ENCODE assay signal across 8 cellular contexts in genomic region chr2:210170442-210171303, GRCh38. TPM values are rescaled to one million over a fixed set of nuclear protein-coding genes. Genes with fewer than 3 reads are reported as not detected.
DNase-seq lines count a peak whose midpoint lies in the region; ATAC-seq and TF ChIP-seq lines count a peak whose summit lies in the region.

No MANE protein-coding gene starts in this region.

- intact Hi-C loops in activated CD4-positive, alpha-beta T cell treated with anti-CD3 and anti-CD28 coated beads, Interleukin-2, amount 10 ng/mL, durations not matched to agents 24 days and 14 days (cut with micrococcal nuclease), result loop anchor here (1.0 to 2.0 kb wide), 3 partner anchors 168 to 1904 kb away; partner anchors contain the start of genes LANCL1, PIKFYVE and RPE
- intact Hi-C loops in colonic mucosa (cut with DNase I), result loop anchor here (10.0 kb wide), 1 partner anchor 166 kb away; the partner anchor contains the start of gene RPE

- no peaks in the 10 kb centered on the region for H3K9me3 ChIP-seq in colonic mucosa

- POLR2A ChIA-PET in BJ (lab: Charles Lee), result no interaction called here

- H3K36me3 Mint-ChIP-seq in activated CD4-positive, alpha-beta T cell treated with anti-CD3 and anti-CD28 coated beads, Interleukin-2, amount 10 ng/mL, durations not matched to agents 24 days and 14 days (ENCODE audit: low read depth), result peaks cover 4% of the 10 kb centered on the region

- peak overlapping the region; percentile 99 for H3K27ac Mint-ChIP-seq in activated CD4-positive, alpha-beta T cell treated with anti-CD3 and anti-CD28 coated beads, Interleukin-2, amount 10 ng/mL, durations not matched to agents 24 days and 14 days

- H3K9ac ChIP-seq in colonic mucosa (ENCODE audit: low read depth in 2 of 2, low read length in 2 of 2), result peak overlapping the region; percentile 89 to 92

- no peak for TF ChIP-seq CTCF in BJ (IDR thresholded peaks at IDR 0.05; ENCODE audit: insufficient read depth, low read depth, low read length)
- no peak for TF ChIP-seq CTCF in colonic mucosa (IDR thresholded peaks at IDR 0.05)

- H3K27ac ChIP-seq in colonic mucosa (peak overlapping the region; percentile 99), layer of hippocampus (ENCODE audit: low read depth, low read length) (peak overlapping the region; percentile 100)

- peaks cover 21% of the 10 kb centered on the region for H3K27me3 Mint-ChIP-seq in activated CD4-positive, alpha-beta T cell treated with anti-CD3 and anti-CD28 coated beads, Interleukin-2, amount 10 ng/mL, durations not matched to agents 24 days and 14 days

- ATAC-seq in GM19324 (IDR thresholded peaks at IDR 0.05; ENCODE audit: low FRiP score, unreplicated experiment), result peak; percentile 72
- ATAC-seq in HG03460 (IDR thresholded peaks at IDR 0.05; ENCODE audit: unreplicated experiment), result peak; percentile 70

- CTCF ChIA-PET in BJ (lab: Yijun Ruan, JAX), result no interaction called here

- no peaks in the 10 kb centered on the region for H3K36me3 ChIP-seq in BJ (ENCODE audit: control insufficient read depth, insufficient read depth, low read length)
- H3K36me3 ChIP-seq in colonic mucosa, result no peaks in the 10 kb centered on the region

- H3K4me1 Mint-ChIP-seq in activated CD4-positive, alpha-beta T cell treated with anti-CD3 and anti-CD28 coated beads, Interleukin-2, amount 10 ng/mL, durations not matched to agents 24 days and 14 days, result peaks cover 25% of the 10 kb centered on the region

- H3K27me3 ChIP-seq in BJ (ENCODE audit: control insufficient read depth, insufficient read depth, low read length) (no peaks in the 10 kb centered on the region), colonic mucosa (no peaks in the 10 kb centered on the region), layer of hippocampus (ENCODE audit: control insufficient read depth, insufficient read depth, low read length) (no peaks in the 10 kb centered on the region)

- DNase-seq in BJ (ENCODE audit: low read depth) (peak; percentile 71), NCI-H524 treated with DMSO at 0.1 percent for 48 hours (lab: John Stamatoyannopoulos, UW) (peak; percentile 54), colonic mucosa (peak; percentile 98)
- DNase-seq in activated CD4-positive, alpha-beta T cell treated with anti-CD3 and anti-CD28 coated beads, Interleukin-2, amount 10 ng/mL, durations not matched to agents 24 days and 14 days, result peak; percentile 99
- peak; percentile 95 to 97 (median 96) for DNase-seq in stimulated activated CD4-positive, alpha-beta T cell treated with anti-CD3 and anti-CD28 coated beads, Interleukin-1b, Interleukin-23, amount 100 ng/mL, for 24 hours (ENCODE audit: low read depth in 4 of 4, low spot score in 1 of 4)

- H3K4me3 Mint-ChIP-seq in activated CD4-positive, alpha-beta T cell treated with anti-CD3 and anti-CD28 coated beads, Interleukin-2, amount 10 ng/mL, durations not matched to agents 24 days and 14 days, result peak overlapping the region; percentile 98

- H3K4me3 ChIP-seq in BJ (ENCODE audit: low read depth, low read length) (peak overlapping the region; percentile 98), colonic mucosa (peak overlapping the region; percentile 79)

- peaks cover 5% of the 10 kb centered on the region for H3K4me1 ChIP-seq in colonic mucosa

- no peaks in the 10 kb centered on the region for H3K9me3 Mint-ChIP-seq in activated CD4-positive, alpha-beta T cell treated with anti-CD3 and anti-CD28 coated beads, Interleukin-2, amount 10 ng/mL, durations not matched to agents 24 days and 14 days

RNA-seq across cellular contexts. Expression of gene KANSL1L, which starts 0.5 kb away (rescaled TPM):
- polyA plus RNA-seq in BJ (2011; rRNA removed), result 2.8 and 3.9 TPM in 2 replicates
- polyA minus RNA-seq in BJ (2011; rRNA and poly(A)+ RNA removed), result 3.5 and 5.0 TPM in 2 replicates
- 4.6 and 5.0 TPM in 2 replicates for total RNA-seq in activated CD4-positive, alpha-beta T cell treated with anti-CD3 and anti-CD28 coated beads, Interleukin-2, amount 10 ng/mL, durations not matched to agents 24 days and 14 days
- 1 to 10 TPM; 5.9 to 7.7 TPM for total RNA-seq in colonic mucosa

RNA-seq across cellular contexts. Expression of gene ACADL, which starts 54.6 kb away (rescaled TPM):
- polyA plus RNA-seq in BJ (2011; rRNA removed), result not detected in 2 replicates
- not detected in 2 replicates for polyA minus RNA-seq in BJ (2011; rRNA and poly(A)+ RNA removed)
- not detected in 2 replicates for total RNA-seq in activated CD4-positive, alpha-beta T cell treated with anti-CD3 and anti-CD28 coated beads, Interleukin-2, amount 10 ng/mL, durations not matched to agents 24 days and 14 days
- under 1 TPM in 1 of 2 donors, not detected in 1; 0.12 TPM for total RNA-seq in colonic mucosa

Comparison
In these comparisons a context has a peak if more than half of its experiments do, and no peak if none do; other contexts are left out.
1. Peak in every context shown above with its lines: DNase-seq, ATAC-seq, H3K4me3 ChIP-seq and H3K27ac ChIP-seq.